35 cellular contexts compared by ENCODE assay signal in genomic region chr10:29403208-29403607, GRCh38.
"Had no signal": no experiment of that assay in that cellular context is flagged by ENCODE, and none has a peak within 500 bp of the region (broad histone marks: within the 10 kb centered on the region; RNA-seq: fewer than 3 reads in every experiment).

No MANE protein-coding gene starts in this region.

- H3K4me3 ChIP-seq: MG63 had no signal

- H3K36me3 ChIP-seq: MG63 had no signal

- H3K27me3 ChIP-seq: MG63 had no signal

- DNase-seq: Karpas-422, Kasumi-1, MG63, MM.1S, MV-4-11, NCI-H1048, NCI-H1092, NCI-H1092 treated with DMSO at 0.1 percent for 48 hours, NCI-H1105, NCI-H1105 treated with DMSO at 0.1 percent for 48 hours, NCI-H1417, NCI-H1417 treated with DMSO at 0.1 percent for 48 hours, NCI-H1436, NCI-H1436 treated with DMSO at 0.1 percent for 48 hours, NCI-H146, NCI-H1694, NCI-H1694 treated with DMSO at 0.1 percent for 48 hours, NCI-H187, NCI-H187 treated with DMSO at 0.1 percent for 48 hours, NCI-H1930, NCI-H2029, NCI-H2029 treated with DMSO at 0.1 percent for 48 hours, NCI-H2081, NCI-H2081 treated with DMSO at 0.1 percent for 48 hours, NCI-H2107, NCI-H2171, NCI-H2171 treated with DMSO at 0.1 percent for 48 hours, NCI-H2227 treated with DMSO at 0.1 percent for 48 hours, NCI-H226, NCI-H345, NCI-H446, NCI-H446 treated with DMSO at 0.1 percent for 48 hours, NCI-H510A, NCI-H510A treated with DMSO at 0.1 percent for 48 hours, NCI-H524 had no signal
